ENCODE assay signal across 9 cellular contexts in genomic region chr2:57720728-57721627, GRCh38.
A peak's percentile ranks its signal among the peaks of the same experiment; 100 is the strongest.
DNase-seq lines count a peak whose midpoint lies in the region; ATAC-seq and TF ChIP-seq lines count a peak whose summit lies in the region.
"Had no signal": no experiment of that assay in that cellular context is flagged by ENCODE, and none has a peak within 500 bp of the region (broad histone marks: within the 10 kb centered on the region; RNA-seq: fewer than 3 reads in every experiment).

No MANE protein-coding gene starts in this region.

- H3K27ac Mint-ChIP-seq in activated T-cell treated with anti-CD3 and anti-CD28 coated beads, Interleukin-2, amount 50 U/mL, for 72 hours: no peak overlapping the region

- H3K4me3 Mint-ChIP-seq in activated T-cell treated with anti-CD3 and anti-CD28 coated beads, Interleukin-2, amount 50 U/mL, for 72 hours: peak overlapping the region in 1 of 2 donors; percentile 32

- peak overlapping the region; percentile 74 for H3K4me2 ChIP-seq in osteoblast (ENCODE audit: insufficient read depth, low read length)

- no peak for TF ChIP-seq EP300 in gastroesophageal sphincter (IDR thresholded peaks at IDR 0.05)

- TF ChIP-seq CTCF in gastroesophageal sphincter (IDR thresholded peaks at IDR 0.05) (peak; percentile 25 to 60 (median 31)), osteoblast (IDR thresholded peaks at IDR 0.05; ENCODE audit: extremely low read depth, low read depth, low read length) (peak; percentile 72)

- H2AFZ ChIP-seq in osteoblast (ENCODE audit: low read length): peak overlapping the region; percentile 74

- WGBS in gastroesophageal sphincter (ENCODE audit: low coverage in 1 of 2), 2 donors: 22 to 44% methylated on average over 8 to 15 of the region's 16 CpGs

- H3K9me3 ChIP-seq in gastroesophageal sphincter (no peaks in the 10 kb centered on the region), osteoblast (ENCODE audit: low read depth, low read length) (no peaks in the 10 kb centered on the region)

- H3K36me3 ChIP-seq in gastroesophageal sphincter (no peaks in the 10 kb centered on the region), osteoblast (ENCODE audit: insufficient read depth, low read length) (no peaks in the 10 kb centered on the region)

- DNase-seq in DMS53 (lab: John Stamatoyannopoulos, UW) (peak; percentile 78), NCI-H82 treated with DMSO at 0.1 percent for 48 hours (lab: John Stamatoyannopoulos, UW; ENCODE audit: unreplicated experiment) (peak; percentile 42), osteoblast (ENCODE audit: insufficient read length, low spot score, missing footprints) (peak; percentile 67), NCI-H774 (lab: John Stamatoyannopoulos, UW) (no peak)
- DNase-seq in activated T-cell treated with anti-CD3 and anti-CD28 coated beads, Interleukin-2, amount 50 U/mL, for 72 hours: peak; percentile 36 to 44

- H3K79me2 ChIP-seq in osteoblast (ENCODE audit: insufficient read depth, low read length): no peaks in the 10 kb centered on the region

- no peak overlapping the region for H3K27ac ChIP-seq in gastroesophageal sphincter
- peak overlapping the region; percentile 22 for H3K27ac ChIP-seq in osteoblast (ENCODE audit: low read depth, low read length)
- H3K27ac ChIP-seq: epithelial cell of prostate had no signal

- H3K4me3 ChIP-seq in gastroesophageal sphincter: peak overlapping the region in 1 of 2 donors; percentile 17
- peak overlapping the region; percentile 42 for H3K4me3 ChIP-seq in osteoblast (ENCODE audit: insufficient read depth, low read length)

- H3K4me1 Mint-ChIP-seq in activated T-cell treated with anti-CD3 and anti-CD28 coated beads, Interleukin-2, amount 50 U/mL, for 72 hours (ENCODE audit: low read depth): peaks cover 8% of the 10 kb centered on the region

- ATAC-seq in GM19463 (IDR thresholded peaks at IDR 0.05; ENCODE audit: unreplicated experiment): peak; percentile 98
- ATAC-seq in HG03460 (IDR thresholded peaks at IDR 0.05; ENCODE audit: unreplicated experiment): peak; percentile 99
- peak; percentile 93 for ATAC-seq in activated T-cell treated with anti-CD3 and anti-CD28 coated beads, Interleukin-2, amount 50 U/mL, for 72 hours (replicated peaks in 1 of 2)
- ATAC-seq in gastroesophageal sphincter: peak; percentile 51

- H4K20me1 ChIP-seq in osteoblast (ENCODE audit: insufficient read depth, low read length): no peaks in the 10 kb centered on the region

- no peaks in the 10 kb centered on the region for H3K27me3 Mint-ChIP-seq in activated T-cell treated with anti-CD3 and anti-CD28 coated beads, Interleukin-2, amount 50 U/mL, for 72 hours (ENCODE audit: low read depth)

- H3K27me3 ChIP-seq in gastroesophageal sphincter (peaks cover 3% of the 10 kb centered on the region), osteoblast (ENCODE audit: insufficient read depth, low read length) (no peaks in the 10 kb centered on the region)

- no peaks in the 10 kb centered on the region for H3K9me3 Mint-ChIP-seq in activated T-cell treated with anti-CD3 and anti-CD28 coated beads, Interleukin-2, amount 50 U/mL, for 72 hours

- TF ChIP-seq POLR2A in gastroesophageal sphincter (IDR thresholded peaks at IDR 0.05): no peak

- H3K4me1 ChIP-seq in gastroesophageal sphincter (no peaks in the 10 kb centered on the region), osteoblast (ENCODE audit: insufficient read depth, low read length) (peaks cover 7% of the 10 kb centered on the region)

- H3K36me3 Mint-ChIP-seq in activated T-cell treated with anti-CD3 and anti-CD28 coated beads, Interleukin-2, amount 50 U/mL, for 72 hours (ENCODE audit: insufficient read depth in 2 of 2): no peaks in the 10 kb centered on the region
